In the genomic region with DNA sequence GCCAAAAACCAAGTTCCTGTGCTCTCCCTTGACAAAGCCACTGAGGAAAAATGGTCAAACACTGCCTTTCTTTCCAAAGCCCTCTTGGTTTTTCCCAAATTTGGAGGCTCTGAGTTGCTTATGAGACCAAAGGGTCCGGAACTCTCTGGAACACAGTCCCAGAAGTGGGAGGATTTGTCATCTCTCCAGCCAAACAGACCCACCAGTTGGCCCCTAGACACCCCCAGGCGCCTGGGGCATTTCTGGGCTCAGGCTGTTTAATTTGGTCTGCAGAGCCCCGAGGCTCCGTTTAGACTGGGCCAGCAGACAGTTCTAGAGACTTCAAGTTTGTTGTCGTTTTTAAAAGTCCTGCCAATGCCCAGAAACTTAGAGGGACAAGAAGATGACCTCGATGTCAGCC, we compare ENCODE assay signal across 17 cellular contexts.
A peak's percentile ranks its signal among the peaks of the same experiment; 100 is the strongest.
DNase-seq lines count a peak whose midpoint lies in the region; ATAC-seq and TF ChIP-seq lines count a peak whose summit lies in the region.
"Had no signal": no experiment of that assay in that cellular context is flagged by ENCODE, and none has a peak within 500 bp of the region (broad histone marks: within the 10 kb centered on the region; RNA-seq: fewer than 3 reads in every experiment).

No MANE protein-coding gene starts in this region.

- H2AFZ ChIP-seq in KMS-11 (ENCODE audit: low read depth) = no peak overlapping the region

- no peaks in the 10 kb centered on the region for H3K36me3 ChIP-seq in KMS-11 (ENCODE audit: insufficient read depth)
- peaks cover 0 to 7% (median 0%) of the 10 kb centered on the region in 3 experiments for H3K36me3 ChIP-seq in naive thymus-derived CD4-positive, alpha-beta T cell (ENCODE audit: control insufficient read depth in 2 of 3, insufficient read depth in 3 of 3, low read length in 3 of 3)
- H3K36me3 ChIP-seq in thoracic aorta = no peaks in the 10 kb centered on the region
- H3K36me3 ChIP-seq: BE2C, right lobe of liver had no signal

- H3K27me3 Mint-ChIP-seq in brain = peaks cover 3% of the 10 kb centered on the region
- H3K27me3 Mint-ChIP-seq in naive thymus-derived CD4-positive, alpha-beta T cell = no peaks in the 10 kb centered on the region
- H3K27me3 Mint-ChIP-seq in progenitor cell of endocrine pancreas = no peaks in the 10 kb centered on the region
- H3K27me3 Mint-ChIP-seq: activated naive CD4-positive, alpha-beta T cell treated with anti-CD3 and anti-CD28 coated beads, Interleukin-2, amount 50 U/mL, for 24 hours had no signal

- CTCF ChIA-PET in naive thymus-derived CD4-positive, alpha-beta T cell (lab: Charles Lee) = no interaction called here

- no peaks in the 10 kb centered on the region for H3K9me3 Mint-ChIP-seq in brain
- H3K9me3 Mint-ChIP-seq in naive thymus-derived CD4-positive, alpha-beta T cell = no peaks in the 10 kb centered on the region
- no peaks in the 10 kb centered on the region for H3K9me3 Mint-ChIP-seq in progenitor cell of endocrine pancreas (ENCODE audit: low read depth)
- H3K9me3 Mint-ChIP-seq: activated naive CD4-positive, alpha-beta T cell treated with anti-CD3 and anti-CD28 coated beads, Interleukin-2, amount 50 U/mL, for 24 hours had no signal

- peak overlapping the region in 1 of 5 experiments; percentile 55 for H3K4me3 Mint-ChIP-seq in brain
- H3K4me3 Mint-ChIP-seq in naive thymus-derived CD4-positive, alpha-beta T cell = peak overlapping the region in 5 of 10 donors; percentile 10 to 95 (median 31)
- no peak overlapping the region for H3K4me3 Mint-ChIP-seq in progenitor cell of endocrine pancreas (ENCODE audit: low read depth)
- H3K4me3 Mint-ChIP-seq: activated naive CD4-positive, alpha-beta T cell treated with anti-CD3 and anti-CD28 coated beads, Interleukin-2, amount 50 U/mL, for 24 hours had no signal

- peaks cover 3% of the 10 kb centered on the region for H3K36me3 Mint-ChIP-seq in brain
- peaks cover 0 to 29% (median 0%) of the 10 kb centered on the region in 5 donors for H3K36me3 Mint-ChIP-seq in naive thymus-derived CD4-positive, alpha-beta T cell
- H3K36me3 Mint-ChIP-seq in progenitor cell of endocrine pancreas (ENCODE audit: insufficient read depth) = no peaks in the 10 kb centered on the region

- peak overlapping the region in 4 of 5 experiments; percentile 36 to 87 (median 68) for H3K27ac Mint-ChIP-seq in brain
- H3K27ac Mint-ChIP-seq in naive thymus-derived CD4-positive, alpha-beta T cell = peak overlapping the region in 8 of 9 donors; percentile 32 to 97 (median 72)
- no peak overlapping the region for H3K27ac Mint-ChIP-seq in progenitor cell of endocrine pancreas

- peaks cover 98% of the 10 kb centered on the region for H3K79me2 ChIP-seq in KMS-11 (ENCODE audit: insufficient read depth, low read depth)

- no peak for ATAC-seq in naive thymus-derived CD4-positive, alpha-beta T cell
- ATAC-seq in thoracic aorta (ENCODE audit: insufficient number of reproducible peaks, low FRiP score, low read depth) (no peak), GM21515 (IDR thresholded peaks at IDR 0.05; ENCODE audit: unreplicated experiment) (no peak)
- ATAC-seq: right lobe of liver; stimulated activated naive CD8-positive, alpha-beta T cell treated with anti-CD3 and anti-CD28 coated beads, Interleukin-15, Interleukin-2, amounts not matched to agents 100 U/mL and 50 U/mL, for 24 hours had no signal

- DNase-seq in naive thymus-derived CD4-positive, alpha-beta T cell = no peak
- DNase-seq in thoracic aorta (ENCODE audit: low spot score) (no peak), NCI-H1048 (lab: John Stamatoyannopoulos, UW) (no peak), progenitor cell of endocrine pancreas (ENCODE audit: low spot score, unreplicated experiment) (no peak)
- DNase-seq: activated CD4-positive, CD25-positive, alpha-beta regulatory T cell treated with anti-CD3 and anti-CD28 coated beads, Interleukin-2, amount 50 U/mL, for 72 hours; activated CD8-positive, alpha-beta memory T cell treated with anti-CD3 and anti-CD28 coated beads, Interleukin-2, amount 50 U/mL, for 4 hours; BE2C; central memory CD4-positive, alpha-beta T cell; H7; KBM-7; NCI-H1417 treated with DMSO at 0.1 percent for 48 hours; right lobe of liver; stimulated activated naive CD8-positive, alpha-beta T cell treated with anti-CD3 and anti-CD28 coated beads, Interleukin-15, Interleukin-2, amounts not matched to agents 100 U/mL and 50 U/mL, for 24 hours had no signal

- POLR2A ChIA-PET in naive thymus-derived CD4-positive, alpha-beta T cell (lab: Charles Lee) = interaction anchor here (66.9 kb wide), 1 partner anchor 45 kb away, joined by 3353 read pairs; no protein-coding TSS in a partner anchor

- H3K4me3 ChIP-seq in KMS-11 (IDR thresholded peaks at IDR 0.05; ENCODE audit: insufficient read depth, low read depth, low read length) (no peak overlapping the region), thoracic aorta (no peak overlapping the region)
- no peak overlapping the region for H3K4me3 ChIP-seq in naive thymus-derived CD4-positive, alpha-beta T cell (ENCODE audit: low read length)
- H3K4me3 ChIP-seq: right lobe of liver had no signal

- intact Hi-C loops in naive thymus-derived CD4-positive, alpha-beta T cell (cut with micrococcal nuclease) = loop anchor here in 1 of 2 donors (10.0 kb wide), 1 partner anchor 745 kb away; the partner anchor contains the start of gene TMC6

- H3K4me1 Mint-ChIP-seq in brain (peaks cover 100% of the 10 kb centered on the region), progenitor cell of endocrine pancreas (ENCODE audit: low read depth) (peaks cover 74% of the 10 kb centered on the region)
- peaks cover 69 to 100% (median 97%) of the 10 kb centered on the region in 7 donors for H3K4me1 Mint-ChIP-seq in naive thymus-derived CD4-positive, alpha-beta T cell

- H3K9me3 ChIP-seq in naive thymus-derived CD4-positive, alpha-beta T cell (ENCODE audit: control insufficient read depth in 2 of 3, low read length in 3 of 3) = no peaks in the 10 kb centered on the region
- H3K9me3 ChIP-seq in thoracic aorta = no peaks in the 10 kb centered on the region
- H3K9me3 ChIP-seq: BE2C, right lobe of liver had no signal

- H3K4me1 ChIP-seq in KMS-11 (ENCODE audit: low read depth, poor library complexity, severe bottlenecking) = peaks cover 89% of the 10 kb centered on the region
- peaks cover 76 to 88% of the 10 kb centered on the region in 2 donors for H3K4me1 ChIP-seq in naive thymus-derived CD4-positive, alpha-beta T cell (ENCODE audit: control insufficient read depth in 2 of 2, insufficient read depth in 2 of 2, low read length in 2 of 2)
- H3K4me1 ChIP-seq in thoracic aorta (ENCODE audit: control insufficient read depth in 1 of 2, low read depth in 2 of 2) = peaks cover 74 to 98% of the 10 kb centered on the region in 2 donors

- TF ChIP-seq CTCF in KMS-11 (conservative IDR thresholded peaks at IDR 0.05; ENCODE audit: low read depth, low read length) (no peak), brain (conservative IDR thresholded peaks at IDR 0.05) (no peak), thoracic aorta (IDR thresholded peaks at IDR 0.05) (no peak), progenitor cell of endocrine pancreas (IDR thresholded peaks at IDR 0.05; ENCODE audit: unreplicated experiment) (no peak)

- H3K27ac ChIP-seq in KMS-11 (peak overlapping the region; percentile 51; the same call in 1 of the 2 replicates), thoracic aorta (peak overlapping the region; percentile 66 to 67)
- H3K27ac ChIP-seq in naive thymus-derived CD4-positive, alpha-beta T cell (ENCODE audit: low read depth, low read length) = no peak overlapping the region
- H3K27ac ChIP-seq: right lobe of liver had no signal

- H3K4me2 ChIP-seq in KMS-11 = peak overlapping the region; percentile 40; the same call in 1 of the 2 replicates

- H4K20me1 ChIP-seq in KMS-11 (ENCODE audit: insufficient read depth) = no peaks in the 10 kb centered on the region; the same call in 1 of the 2 replicates

- H3K27me3 ChIP-seq in KMS-11 (ENCODE audit: insufficient read depth, low read depth) = no peaks in the 10 kb centered on the region
- no peaks in the 10 kb centered on the region for H3K27me3 ChIP-seq in naive thymus-derived CD4-positive, alpha-beta T cell (ENCODE audit: control insufficient read depth in 2 of 2, insufficient read depth in 2 of 2, low read length in 2 of 2)
- H3K27me3 ChIP-seq in thoracic aorta (replicated peaks; ENCODE audit: insufficient read depth) = no peaks in the 10 kb centered on the region
- H3K27me3 ChIP-seq: BE2C, right lobe of liver had no signal

- H3K9ac ChIP-seq in KMS-11 = no peak overlapping the region
